Comparison of ENCODE assay signal across 21 cellular contexts in genomic region chr10:124239666-124240065, GRCh38.
"Had no signal": no experiment of that assay in that cellular context is flagged by ENCODE, and none has a peak within 500 bp of the region (broad histone marks: within the 10 kb centered on the region; RNA-seq: fewer than 3 reads in every experiment).

No MANE protein-coding gene starts in this region.

- ATAC-seq: activated CD4-positive, alpha-beta T cell treated with anti-CD3 and anti-CD28 coated beads for 36 hours; activated naive CD8-positive, alpha-beta T cell treated with anti-CD3 and anti-CD28 coated beads, Interleukin-2, amount 50 U/mL, for 24 hours; activated T-helper 17 cell treated with anti-CD3 and anti-CD28 coated beads, Interleukin-2, amount 50 U/mL, for 72 hours; foreskin keratinocyte; left ventricle myocardium superior; naive thymus-derived CD4-positive, alpha-beta T cell; upper lobe of right lung had no signal

- H3K4me3 ChIP-seq: ovary, prostate gland, spleen, upper lobe of right lung had no signal

- DNase-seq: activated CD4-positive, alpha-beta T cell treated with anti-CD3 and anti-CD28 coated beads for 36 hours; activated CD4-positive, alpha-beta T cell treated with anti-CD3 and anti-CD28 coated beads, Interleukin-2, amount 50 U/mL, for 4 hours; activated CD8-positive, alpha-beta memory T cell treated with anti-CD3 and anti-CD28 coated beads for 24 hours; activated CD8-positive, alpha-beta memory T cell treated with anti-CD3 and anti-CD28 coated beads, Interleukin-2, amount 50 U/mL, for 4 hours; activated naive CD4-positive, alpha-beta T cell treated with Interleukin-2 at 50 U/mL for 16 hours; activated naive CD8-positive, alpha-beta T cell treated with anti-CD3 and anti-CD28 coated beads, Interleukin-2, amount 50 U/mL, for 24 hours; activated T-cell treated with anti-CD3 and anti-CD28 coated beads, Interleukin-2, amount 50 U/mL, for 24 hours; effector CD4-positive, alpha-beta T cell; erythroblast; foreskin keratinocyte; kidney glomerular epithelial cell; left ventricle myocardium superior; naive thymus-derived CD4-positive, alpha-beta T cell; spleen; stimulated activated CD4-positive, alpha-beta T cell treated with anti-CD3 and anti-CD28 coated beads, Interleukin-4, amount 100 ng/mL, for 1 hour; stimulated activated naive CD4-positive, alpha-beta T cell treated with Interleukin-2 at 50 U/mL for 16 hours; T-helper 1 cell; upper lobe of right lung had no signal

- H3K27ac ChIP-seq: foreskin keratinocyte, ovary, prostate gland, spleen, upper lobe of right lung had no signal

- H3K9me3 ChIP-seq: ovary, prostate gland, upper lobe of right lung had no signal

- H3K4me1 ChIP-seq: prostate gland, spleen, upper lobe of right lung had no signal

- H3K27me3 ChIP-seq: foreskin keratinocyte, ovary, spleen, upper lobe of right lung had no signal

- H3K36me3 ChIP-seq: ovary, prostate gland, spleen, upper lobe of right lung had no signal
